27 cellular contexts compared by ENCODE assay signal in the genomic region with DNA sequence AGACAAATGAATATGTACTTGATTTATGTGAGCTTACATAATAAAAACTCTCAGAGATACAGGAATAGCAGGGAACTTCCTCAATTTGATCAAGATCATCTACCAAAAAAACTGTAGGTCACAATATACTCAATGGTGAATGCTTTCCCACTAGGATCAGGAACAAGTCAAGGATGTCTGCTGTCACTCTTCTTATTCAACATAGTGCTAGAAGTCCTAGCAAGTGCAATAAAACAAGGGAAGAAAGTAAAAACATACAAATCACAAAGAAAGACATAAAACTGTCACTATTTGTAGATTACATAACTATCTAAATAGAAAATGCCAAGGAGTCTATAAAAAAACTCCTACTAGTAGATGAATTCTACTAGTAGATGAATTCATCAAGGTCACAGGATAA.
"Had no signal": no experiment of that assay in that cellular context is flagged by ENCODE, and none has a peak within 500 bp of the region (broad histone marks: within the 10 kb centered on the region; RNA-seq: fewer than 3 reads in every experiment).

No MANE protein-coding gene starts in this region.

- H3K4me3 ChIP-seq: breast epithelium, cardiac muscle cell, coronary artery, dorsolateral prefrontal cortex had no signal

- H3K27ac ChIP-seq: breast epithelium, cardiac muscle cell, coronary artery, dorsolateral prefrontal cortex had no signal

- H3K9me3 ChIP-seq: breast epithelium had no signal

- ATAC-seq: activated T-cell treated with anti-CD3 and anti-CD28 coated beads, Interleukin-2, amount 50 U/mL, for 4 hours; activated T-helper 17 cell treated with anti-CD3 and anti-CD28 coated beads, Interleukin-2, amount 50 U/mL, for 72 hours; esophagus mucosa; T-helper 17 cell had no signal

- H3K4me1 ChIP-seq: breast epithelium had no signal

- H3K27me3 ChIP-seq: breast epithelium, cardiac muscle cell, dorsolateral prefrontal cortex had no signal

- H3K36me3 ChIP-seq: breast epithelium, cardiac muscle cell had no signal

- FAIRE-seq: frontal cortex had no signal

- DNase-seq: activated CD4-positive, alpha-beta memory T cell treated with anti-CD3 and anti-CD28 coated beads, Interleukin-2, amount 10 ng/mL, durations not matched to agents 7 days and 5 days; activated CD4-positive, alpha-beta T cell treated with anti-CD3 and anti-CD28 coated beads for 1 hour; activated CD4-positive, alpha-beta T cell treated with anti-CD3 and anti-CD28 coated beads for 4 hours; activated CD4-positive, alpha-beta T cell treated with anti-CD3 and anti-CD28 coated beads, Interleukin-2, amount 10 ng/mL, durations not matched to agents 7 days and 5 days; activated CD4-positive, alpha-beta T cell treated with anti-CD3 and anti-CD28 coated beads, Interleukin-2, amount 50 U/mL, for 4 hours; activated effector memory CD4-positive, alpha-beta T cell treated with Interleukin-2 at 50 U/mL for 16 hours; activated gamma-delta T cell treated with Interleukin-2 at 50 U/mL for 16 hours; activated naive CD4-positive, alpha-beta T cell treated with anti-CD3 and anti-CD28 coated beads, Interleukin-2, amount 50 U/mL, for 16 hours; activated naive CD4-positive, alpha-beta T cell treated with Interleukin-2 at 50 U/mL for 16 hours; activated T-cell treated with anti-CD3 and anti-CD28 coated beads, Interleukin-2, amount 50 U/mL, for 4 hours; amniotic stem cell; anterior cingulate cortex; central memory CD4-positive, alpha-beta T cell; cerebellar nuclear complex; dorsolateral prefrontal cortex; effector memory CD4-positive, alpha-beta T cell; endodermal cell; foreskin fibroblast; head of caudate nucleus; hippocampal formation; T-helper 17 cell had no signal
